4 cellular contexts compared by ENCODE assay signal in genomic region chrX:65591206-65591605, GRCh38.
"Had no signal": no experiment of that assay in that cellular context is flagged by ENCODE, and none has a peak within 500 bp of the region (broad histone marks: within the 10 kb centered on the region; RNA-seq: fewer than 3 reads in every experiment).

No MANE protein-coding gene starts in this region.

- H3K9me3 Mint-ChIP-seq: GM23338 had no signal

- ATAC-seq: GM23338 had no signal

- DNase-seq: H9, HCEC 1CT, IMR-90 had no signal

- H3K4me3 Mint-ChIP-seq: GM23338, H9 had no signal

- H3K27ac Mint-ChIP-seq: GM23338, H9 had no signal
